16 cellular contexts compared by ENCODE assay signal in the genomic region with DNA sequence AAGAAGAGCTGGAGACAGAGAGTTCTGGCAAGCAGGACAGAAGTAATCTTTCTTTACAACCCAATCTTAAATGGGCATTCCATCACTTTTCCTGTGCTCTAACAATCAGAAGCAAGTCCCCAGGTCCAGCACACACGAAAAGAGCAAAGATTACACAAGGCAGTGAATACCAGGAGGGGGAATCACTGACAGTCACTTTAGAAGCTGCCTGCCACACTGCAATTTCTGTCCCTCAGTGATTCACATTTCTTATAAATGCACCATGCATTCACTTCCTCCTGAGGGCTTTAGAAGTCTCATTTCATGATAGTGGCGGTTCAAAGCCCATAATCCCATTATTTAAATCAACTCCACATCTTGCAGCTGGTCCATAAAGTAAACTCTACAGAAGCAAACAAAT.
DNase-seq lines count a peak whose midpoint lies in the region; ATAC-seq, FAIRE-seq and TF ChIP-seq lines count a peak whose summit lies in the region.
"Had no signal": no experiment of that assay in that cellular context is flagged by ENCODE, and none has a peak within 500 bp of the region (broad histone marks: within the 10 kb centered on the region; RNA-seq: fewer than 3 reads in every experiment).

No MANE protein-coding gene starts in this region.

- ATAC-seq in HG02981 (IDR thresholded peaks at IDR 0.05; ENCODE audit: unreplicated experiment): no peak
- ATAC-seq: A549, GM12878, HCT116 had no signal

- H3K27ac ChIP-seq in kidney (ENCODE audit: low read depth in 2 of 2, low read length in 2 of 2): peak overlapping the region; percentile 20 to 75
- H3K27ac ChIP-seq: A549, BLaER1 had no signal

- intact Hi-C loops in kidney (cut with DNase I): no loop called here

- H3K9me3 Mint-ChIP-seq in nephron: no peaks in the 10 kb centered on the region

- H3K4me3 Mint-ChIP-seq in nephron: peak overlapping the region in 2 of 3 experiments; percentile 58 to 68
- H3K4me3 Mint-ChIP-seq: CD8-positive, alpha-beta memory T cell had no signal

- H3K9ac ChIP-seq in kidney (ENCODE audit: low read length in 2 of 2): peak overlapping the region in 1 of 2 donors; percentile 7
- H3K9ac ChIP-seq: BLaER1 had no signal

- DNase-seq in NCI-H82 treated with DMSO at 0.1 percent for 48 hours (lab: John Stamatoyannopoulos, UW; ENCODE audit: unreplicated experiment) (peak; percentile 21), kidney (no peak), NCI-H2227 treated with DMSO at 0.1 percent for 48 hours (lab: John Stamatoyannopoulos, UW) (no peak), NCI-H345 (lab: John Stamatoyannopoulos, UW) (no peak), OCI-M1 (lab: John Stamatoyannopoulos, UW) (no peak)
- DNase-seq: Caco-2; CD8-positive, alpha-beta memory T cell; DMS 273 treated with DMSO at 0.1 percent for 48 hours had no signal

- no peaks in the 10 kb centered on the region for H3K4me1 Mint-ChIP-seq in nephron
- H3K4me1 Mint-ChIP-seq: CD8-positive, alpha-beta memory T cell had no signal

- H3K36me3 Mint-ChIP-seq in nephron (ENCODE audit: low read depth): no peaks in the 10 kb centered on the region
- H3K36me3 Mint-ChIP-seq: CD8-positive, alpha-beta memory T cell had no signal

- H3K9me3 ChIP-seq in kidney (ENCODE audit: control insufficient read depth in 1 of 2, low read length in 2 of 2): no peaks in the 10 kb centered on the region
- H3K9me3 ChIP-seq: BLaER1, Caco-2 had no signal

- no peaks in the 10 kb centered on the region for H3K27me3 Mint-ChIP-seq in nephron (ENCODE audit: low read depth)
- H3K27me3 Mint-ChIP-seq: CD8-positive, alpha-beta memory T cell had no signal

- no peaks in the 10 kb centered on the region for H3K36me3 ChIP-seq in kidney (ENCODE audit: control insufficient read depth in 1 of 2, insufficient read depth in 2 of 2, low read length in 2 of 2)
- H3K36me3 ChIP-seq: BLaER1 had no signal

- peak overlapping the region; percentile 62 to 93 (median 76) for H3K27ac Mint-ChIP-seq in nephron
- H3K27ac Mint-ChIP-seq: CD8-positive, alpha-beta memory T cell had no signal

- no peaks in the 10 kb centered on the region for H3K4me1 ChIP-seq in kidney (ENCODE audit: control insufficient read depth in 1 of 2, insufficient read depth in 1 of 2, low read depth in 1 of 2, low read length in 2 of 2)
- H3K4me1 ChIP-seq: A549, BLaER1, Caco-2 had no signal

- FAIRE-seq in kidney (lab: Jason Lieb, UNC): no peak
- FAIRE-seq: A549, GM12878, GM18507, H54 had no signal

- no peak for TF ChIP-seq CTCF in kidney (IDR thresholded peaks at IDR 0.05; ENCODE audit: borderline replicate concordance, extremely low read depth, insufficient read depth)
- no peak for TF ChIP-seq CTCF in nephron (IDR thresholded peaks at IDR 0.05; ENCODE audit: unreplicated experiment in 3 of 3)

- H3K4me3 ChIP-seq in kidney (ENCODE audit: low read length in 2 of 2): peak overlapping the region; percentile 53 to 68
- H3K4me3 ChIP-seq: A549, BLaER1, GM12878 had no signal
